ENCODE assay signal across 10 cellular contexts in genomic region chr1:40663324-40664166, GRCh38. TPM values are rescaled to one million over a fixed set of nuclear protein-coding genes. Genes with fewer than 3 reads are reported as not detected.
DNase-seq lines count a peak whose midpoint lies in the region; ATAC-seq and TF ChIP-seq lines count a peak whose summit lies in the region.
"Had no signal": no experiment of that assay in that cellular context is flagged by ENCODE, and none has a peak within 500 bp of the region (broad histone marks: within the 10 kb centered on the region; RNA-seq: fewer than 3 reads in every experiment).

No MANE protein-coding gene starts in this region.

- TF ChIP-seq CTCF in nephron progenitor cell (IDR thresholded peaks at IDR 0.05) (no peak), left ventricle myocardium inferior (IDR thresholded peaks at IDR 0.05; ENCODE audit: borderline replicate concordance) (no peak), brain microvascular endothelial cell (IDR thresholded peaks at IDR 0.05; ENCODE audit: low read depth, low read length, missing control alignments) (no peak)

- H3K4me1 Mint-ChIP-seq in activated T-helper 17 cell treated with anti-CD3 and anti-CD28 coated beads, Interleukin-2, amount 50 U/mL, for 72 hours, result peaks cover 20% of the 10 kb centered on the region
- H3K4me1 Mint-ChIP-seq in nephron progenitor cell, result peaks cover 44% of the 10 kb centered on the region

- H3K36me3 ChIP-seq in left ventricle myocardium inferior, result no peaks in the 10 kb centered on the region
- no peaks in the 10 kb centered on the region for H3K36me3 ChIP-seq in brain microvascular endothelial cell (replicated peaks)
- H3K36me3 ChIP-seq: stomach had no signal

- H3K9me3 ChIP-seq in left ventricle myocardium inferior (replicated peaks), result no peaks in the 10 kb centered on the region
- H3K9me3 ChIP-seq: stomach had no signal

- no peak for ATAC-seq in activated T-helper 17 cell treated with anti-CD3 and anti-CD28 coated beads, Interleukin-2, amount 50 U/mL, for 72 hours (replicated peaks)
- ATAC-seq in HG02970 (IDR thresholded peaks at IDR 0.05; ENCODE audit: low FRiP score, unreplicated experiment), result no peak

- H3K27me3 Mint-ChIP-seq in activated T-helper 17 cell treated with anti-CD3 and anti-CD28 coated beads, Interleukin-2, amount 50 U/mL, for 72 hours, result no peaks in the 10 kb centered on the region
- peaks cover 4% of the 10 kb centered on the region for H3K27me3 Mint-ChIP-seq in nephron progenitor cell (ENCODE audit: low read depth, poor library complexity)

- H3K4me3 Mint-ChIP-seq in activated T-helper 17 cell treated with anti-CD3 and anti-CD28 coated beads, Interleukin-2, amount 50 U/mL, for 72 hours, result peak overlapping the region; percentile 16
- peak overlapping the region; percentile 57 for H3K4me3 Mint-ChIP-seq in nephron progenitor cell

- H3K27me3 ChIP-seq in left ventricle myocardium inferior (ENCODE audit: low read depth) (no peaks in the 10 kb centered on the region), brain microvascular endothelial cell (replicated peaks) (peaks cover 7% of the 10 kb centered on the region)
- H3K27me3 ChIP-seq: stomach had no signal

- peak overlapping the region; percentile 26 for H3K27ac Mint-ChIP-seq in activated T-helper 17 cell treated with anti-CD3 and anti-CD28 coated beads, Interleukin-2, amount 50 U/mL, for 72 hours
- H3K27ac Mint-ChIP-seq in nephron progenitor cell, result no peak overlapping the region

- no peaks in the 10 kb centered on the region for H3K36me3 Mint-ChIP-seq in activated T-helper 17 cell treated with anti-CD3 and anti-CD28 coated beads, Interleukin-2, amount 50 U/mL, for 72 hours (ENCODE audit: low read depth)
- no peaks in the 10 kb centered on the region for H3K36me3 Mint-ChIP-seq in nephron progenitor cell (ENCODE audit: low read depth)

- no peak overlapping the region for H3K4me3 ChIP-seq in left ventricle myocardium inferior
- H3K4me3 ChIP-seq in brain microvascular endothelial cell (ENCODE audit: low read depth, low read length), result no peak overlapping the region
- H3K4me3 ChIP-seq: smooth muscle cell, stomach had no signal

- peaks cover 26% of the 10 kb centered on the region for H3K4me1 ChIP-seq in left ventricle myocardium inferior

- DNase-seq in G401 (ENCODE audit: low spot score) (peak; percentile 33), NCI-H1436 treated with DMSO at 0.1 percent for 48 hours (lab: John Stamatoyannopoulos, UW) (peak; percentile 9), nephron progenitor cell (peak; percentile 24), left ventricle myocardium inferior (no peak), brain microvascular endothelial cell (no peak)
- no peak for DNase-seq in activated naive CD4-positive, alpha-beta T cell treated with anti-CD3 and anti-CD28 coated beads, Interleukin-2, amount 50 U/mL, for 16 hours
- DNase-seq: stomach had no signal

- H3K27ac ChIP-seq in left ventricle myocardium inferior (replicated peaks) (no peak overlapping the region), brain microvascular endothelial cell (no peak overlapping the region)

- H3K9me3 Mint-ChIP-seq in activated T-helper 17 cell treated with anti-CD3 and anti-CD28 coated beads, Interleukin-2, amount 50 U/mL, for 72 hours, result no peaks in the 10 kb centered on the region
- H3K9me3 Mint-ChIP-seq in nephron progenitor cell, result peaks cover 4% of the 10 kb centered on the region

- intact Hi-C loops in left ventricle myocardium inferior (cut with micrococcal nuclease), result no loop called here

- in situ Hi-C loops in G401 (cut with HindIII; ENCODE audit: low sequenced_read_pairs), result no loop called here
- in situ Hi-C loops in brain microvascular endothelial cell (cut with HindIII; ENCODE audit: low pct_ligation_motif_present, low sequenced_read_pairs), result no loop called here

RNA-seq across cellular contexts. Expression of gene RIMS3, which starts 1.9 kb away (rescaled TPM):
- total RNA-seq in G401 (2014; rRNA removed; shearing (Covaris generic)), result 8.2 and 8.9 TPM in 2 replicates
- total RNA-seq in activated T-helper 17 cell treated with anti-CD3 and anti-CD28 coated beads, Interleukin-2, amount 50 U/mL, for 72 hours, result 1 to 10 TPM; 3.0 to 4.2 TPM
- 0.74 TPM for total RNA-seq in left ventricle myocardium inferior

RNA-seq across cellular contexts. Expression of gene NFYC, which starts 28.0 kb away (rescaled TPM):
- total RNA-seq in G401 (2014; rRNA removed; shearing (Covaris generic)), result 39.4 and 76.7 TPM in 2 replicates
- total RNA-seq in activated T-helper 17 cell treated with anti-CD3 and anti-CD28 coated beads, Interleukin-2, amount 50 U/mL, for 72 hours, result 10 to 100 TPM; 61.2 to 65.2 TPM
- 62.2 TPM for total RNA-seq in left ventricle myocardium inferior

Comparison
In these comparisons a context has a peak if more than half of its experiments do, and no peak if none do; other contexts are left out.
1. DNase-seq: peak in G401 (single experiment), NCI-H1436 treated with DMSO at 0.1 percent for 48 hours (single experiment) and nephron progenitor cell (single experiment); none in left ventricle myocardium inferior (single experiment), activated naive CD4-positive, alpha-beta T cell treated with anti-CD3 and anti-CD28 coated beads, Interleukin-2, amount 50 U/mL, for 16 hours (single experiment) and brain microvascular endothelial cell (single experiment).